ENCODE assay signal across 15 cellular contexts in the genomic region with DNA sequence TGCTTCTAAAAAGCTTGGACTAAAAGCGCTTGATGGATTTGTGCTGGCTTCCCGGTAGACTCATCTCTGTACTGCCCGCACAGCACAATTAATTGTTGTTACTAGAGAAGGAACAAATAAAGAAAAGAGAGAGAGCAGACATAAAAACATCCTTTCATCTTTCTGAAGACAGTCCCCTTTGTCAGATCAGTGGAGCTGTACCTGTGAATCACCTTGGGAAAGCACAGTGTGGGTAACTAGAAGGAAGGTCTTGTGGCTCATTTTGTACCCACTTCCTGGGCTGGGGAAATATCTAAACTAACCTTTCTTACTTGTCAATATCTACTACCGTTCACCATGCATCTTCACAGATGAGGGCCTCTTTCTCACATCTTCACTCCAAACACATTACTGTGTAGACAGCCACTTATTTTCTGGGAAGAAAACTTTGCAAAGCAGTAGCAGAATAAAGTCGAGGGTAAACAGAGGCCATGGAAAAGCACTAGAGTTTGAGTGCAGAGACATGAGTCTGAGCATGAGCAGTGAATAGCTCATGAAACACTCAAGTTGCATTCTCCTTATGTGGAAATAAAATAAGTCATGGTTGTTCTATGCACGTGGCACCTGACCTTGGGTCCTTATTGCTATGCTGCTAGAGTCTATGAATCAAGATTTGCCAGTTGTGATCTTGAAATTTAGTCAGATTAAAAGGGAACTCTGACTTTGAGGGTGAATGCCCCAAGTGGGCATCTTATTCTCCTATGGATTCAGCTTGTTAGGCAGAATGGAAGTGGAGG.
DNase-seq lines count a peak whose midpoint lies in the region; ATAC-seq and TF ChIP-seq lines count a peak whose summit lies in the region.
"Had no signal": no experiment of that assay in that cellular context is flagged by ENCODE, and none has a peak within 500 bp of the region (broad histone marks: within the 10 kb centered on the region; RNA-seq: fewer than 3 reads in every experiment).

No MANE protein-coding gene starts in this region.

- no peaks in the 10 kb centered on the region for H3K9me3 ChIP-seq in gastroesophageal sphincter
- H3K9me3 ChIP-seq: colonic mucosa, neutrophil had no signal

- ATAC-seq in activated CD8-positive, alpha-beta memory T cell treated with anti-CD3 and anti-CD28 coated beads, Interleukin-2, amount 10 ng/mL, durations not matched to agents 7 days and 5 days, result peak; percentile 83
- ATAC-seq in gastroesophageal sphincter (no peak), HG03342 (IDR thresholded peaks at IDR 0.05; ENCODE audit: unreplicated experiment) (no peak)
- ATAC-seq: foreskin keratinocyte, left cardiac atrium had no signal

- 60 to 74% methylated on average over 6 of the region's 6 CpGs for WGBS in gastroesophageal sphincter (ENCODE audit: low coverage in 1 of 2), 2 donors

- H3K4me1 Mint-ChIP-seq in activated CD8-positive, alpha-beta memory T cell treated with anti-CD3 and anti-CD28 coated beads, Interleukin-2, amount 10 ng/mL, durations not matched to agents 7 days and 5 days, result peaks cover 32% of the 10 kb centered on the region
- peaks cover 75% of the 10 kb centered on the region for H3K4me1 Mint-ChIP-seq in activated T-cell treated with anti-CD3 and anti-CD28 coated beads, Interleukin-2, amount 50 U/mL, for 24 hours (ENCODE audit: low read depth)

- H3K27ac Mint-ChIP-seq in activated CD8-positive, alpha-beta memory T cell treated with anti-CD3 and anti-CD28 coated beads, Interleukin-2, amount 10 ng/mL, durations not matched to agents 7 days and 5 days, result peak overlapping the region; percentile 53
- peak overlapping the region; percentile 91 for H3K27ac Mint-ChIP-seq in activated T-cell treated with anti-CD3 and anti-CD28 coated beads, Interleukin-2, amount 50 U/mL, for 24 hours

- peak; percentile 59 for DNase-seq in activated CD8-positive, alpha-beta memory T cell treated with anti-CD3 and anti-CD28 coated beads, Interleukin-2, amount 10 ng/mL, durations not matched to agents 7 days and 5 days
- no peak for DNase-seq in activated CD8-positive, alpha-beta memory T cell treated with anti-CD3 and anti-CD28 coated beads, Interleukin-2, amount 50 U/mL, for 48 hours
- no peak for DNase-seq in activated T-cell treated with anti-CD3 and anti-CD28 coated beads, Interleukin-2, amount 50 U/mL, for 24 hours
- peak in 5 of 6 experiments; percentile 3 to 72 (median 56) for DNase-seq in stimulated activated naive CD4-positive, alpha-beta T cell (lab: John Stamatoyannopoulos, UW)
- DNase-seq in DMS53 treated with DMSO at 0.1 percent for 48 hours (lab: John Stamatoyannopoulos, UW; ENCODE audit: unreplicated experiment), result no peak
- DNase-seq in ecto neural progenitor cell (ENCODE audit: low spot score), result no peak
- DNase-seq: colonic mucosa, foreskin keratinocyte, HCEC 1CT, left cardiac atrium, NCI-H187 had no signal

- CTCF ChIA-PET in activated CD8-positive, alpha-beta memory T cell treated with anti-CD3 and anti-CD28 coated beads, Interleukin-2, amount 10 ng/mL, durations not matched to agents 7 days and 5 days (lab: Charles Lee), result interaction anchor here (1.3 kb wide), 1 partner anchor 583 kb away, joined by 8 read pairs; no protein-coding TSS in a partner anchor

- no peak for TF ChIP-seq POLR2A in gastroesophageal sphincter (IDR thresholded peaks at IDR 0.05)

- peaks cover 28% of the 10 kb centered on the region for H3K36me3 Mint-ChIP-seq in activated CD8-positive, alpha-beta memory T cell treated with anti-CD3 and anti-CD28 coated beads, Interleukin-2, amount 10 ng/mL, durations not matched to agents 7 days and 5 days
- H3K36me3 Mint-ChIP-seq in activated T-cell treated with anti-CD3 and anti-CD28 coated beads, Interleukin-2, amount 50 U/mL, for 24 hours (ENCODE audit: low read depth), result peaks cover 16% of the 10 kb centered on the region

- peaks cover 37% of the 10 kb centered on the region for H3K27me3 Mint-ChIP-seq in activated CD8-positive, alpha-beta memory T cell treated with anti-CD3 and anti-CD28 coated beads, Interleukin-2, amount 10 ng/mL, durations not matched to agents 7 days and 5 days
- H3K27me3 Mint-ChIP-seq in activated T-cell treated with anti-CD3 and anti-CD28 coated beads, Interleukin-2, amount 50 U/mL, for 24 hours, result no peaks in the 10 kb centered on the region
- H3K27me3 Mint-ChIP-seq: IgD-negative memory B cell had no signal

- H3K4me3 Mint-ChIP-seq in activated CD8-positive, alpha-beta memory T cell treated with anti-CD3 and anti-CD28 coated beads, Interleukin-2, amount 10 ng/mL, durations not matched to agents 7 days and 5 days, result no peak overlapping the region
- peak overlapping the region; percentile 26 for H3K4me3 Mint-ChIP-seq in activated T-cell treated with anti-CD3 and anti-CD28 coated beads, Interleukin-2, amount 50 U/mL, for 24 hours

- H3K36me3 ChIP-seq in gastroesophageal sphincter, result no peaks in the 10 kb centered on the region
- H3K36me3 ChIP-seq: colonic mucosa, neutrophil had no signal

- no peak for TF ChIP-seq CTCF in gastroesophageal sphincter (IDR thresholded peaks at IDR 0.05)

- H3K4me1 ChIP-seq in gastroesophageal sphincter, result peaks cover 16 to 89% (median 39%) of the 10 kb centered on the region in 3 donors
- H3K4me1 ChIP-seq: colonic mucosa had no signal

- no peaks in the 10 kb centered on the region for H3K27me3 ChIP-seq in gastroesophageal sphincter
- H3K27me3 ChIP-seq: colonic mucosa, foreskin keratinocyte, neutrophil had no signal

- H3K4me3 ChIP-seq in gastroesophageal sphincter, result no peak overlapping the region
- H3K4me3 ChIP-seq: colonic mucosa had no signal

- H3K9me3 Mint-ChIP-seq in activated CD8-positive, alpha-beta memory T cell treated with anti-CD3 and anti-CD28 coated beads, Interleukin-2, amount 10 ng/mL, durations not matched to agents 7 days and 5 days (ENCODE audit: low read depth), result peaks cover 2% of the 10 kb centered on the region
- peaks cover 7% of the 10 kb centered on the region for H3K9me3 Mint-ChIP-seq in activated T-cell treated with anti-CD3 and anti-CD28 coated beads, Interleukin-2, amount 50 U/mL, for 24 hours
- H3K9me3 Mint-ChIP-seq: IgD-negative memory B cell had no signal

- no peak for TF ChIP-seq EP300 in gastroesophageal sphincter (IDR thresholded peaks at IDR 0.05)

- H3K27ac ChIP-seq in gastroesophageal sphincter, result peak overlapping the region; percentile 69 to 76 (median 74)
- H3K27ac ChIP-seq: colonic mucosa, foreskin keratinocyte, neutrophil had no signal

Comparison
In these comparisons a context has a peak if more than half of its experiments do, and no peak if none do; other contexts are left out.
1. DNase-seq: peak in activated CD8-positive, alpha-beta memory T cell treated with anti-CD3 and anti-CD28 coated beads, Interleukin-2, amount 10 ng/mL, durations not matched to agents 7 days and 5 days (single experiment) and stimulated activated naive CD4-positive, alpha-beta T cell (5 of 6); none in activated CD8-positive, alpha-beta memory T cell treated with anti-CD3 and anti-CD28 coated beads, Interleukin-2, amount 50 U/mL, for 48 hours (single experiment), activated T-cell treated with anti-CD3 and anti-CD28 coated beads, Interleukin-2, amount 50 U/mL, for 24 hours (single experiment), DMS53 treated with DMSO at 0.1 percent for 48 hours (single experiment) and ecto neural progenitor cell (single experiment).